In genomic region chr2:196259507-196260481, GRCh38 we compare ENCODE assay signal across 9 cellular contexts.
DNase-seq lines count a peak whose midpoint lies in the region; ATAC-seq lines count a peak whose summit lies in the region.
"Had no signal": no experiment of that assay in that cellular context is flagged by ENCODE, and none has a peak within 500 bp of the region (broad histone marks: within the 10 kb centered on the region; RNA-seq: fewer than 3 reads in every experiment).

No MANE protein-coding gene starts in this region.

- peak overlapping the region; percentile 35 for H3K4me3 ChIP-seq in effector memory CD4-positive, alpha-beta T cell (ENCODE audit: insufficient read depth, low read depth, low read length, poor library complexity, severe bottlenecking)
- H3K4me3 ChIP-seq: SJCRH30 had no signal

- no peak for ATAC-seq in HG03565 (IDR thresholded peaks at IDR 0.05; ENCODE audit: unreplicated experiment)

- H3K27ac ChIP-seq in effector memory CD4-positive, alpha-beta T cell (ENCODE audit: insufficient read depth, low read length, poor library complexity, severe bottlenecking) = peak overlapping the region; percentile 83
- H3K27ac ChIP-seq: SJCRH30 had no signal

- DNase-seq in HT-29 (ENCODE audit: low spot score) (peak; percentile 48), T-helper 9 cell (peak; percentile 29), ureter (ENCODE audit: low spot score) (no peak), NCI-H1436 treated with DMSO at 0.1 percent for 48 hours (lab: John Stamatoyannopoulos, UW) (no peak), HPDE6-E6E7 (ENCODE audit: extremely low spot score) (no peak)
- DNase-seq in effector memory CD4-positive, alpha-beta T cell = peak in 1 of 3 donors; percentile 42
- peak; percentile 41 for DNase-seq in stimulated activated CD4-positive, alpha-beta T cell treated with anti-CD3 and anti-CD28 coated beads, Interleukin-4, amount 100 ng/mL, for 1 hour
- DNase-seq: SJCRH30 had no signal

- H3K27me3 ChIP-seq in effector memory CD4-positive, alpha-beta T cell (replicated peaks; ENCODE audit: control insufficient read depth, insufficient read depth, low read length, poor library complexity, severe bottlenecking) = no peaks in the 10 kb centered on the region
- H3K27me3 ChIP-seq: SJCRH30 had no signal

- H3K36me3 ChIP-seq in effector memory CD4-positive, alpha-beta T cell (ENCODE audit: control insufficient read depth, insufficient read depth, low read length) = no peaks in the 10 kb centered on the region
- H3K36me3 ChIP-seq: SJCRH30 had no signal

- no peaks in the 10 kb centered on the region for H3K9me3 ChIP-seq in effector memory CD4-positive, alpha-beta T cell (ENCODE audit: control insufficient read depth, low read length)
- H3K9me3 ChIP-seq: SJCRH30 had no signal

- peaks cover 61% of the 10 kb centered on the region for H3K4me1 ChIP-seq in effector memory CD4-positive, alpha-beta T cell (ENCODE audit: control insufficient read depth, insufficient read depth, low read length, poor library complexity, severe bottlenecking)

Comparison
In these comparisons a context has a peak if more than half of its experiments do, and no peak if none do; other contexts are left out.
1. DNase-seq: peak in HT-29 (single experiment), T-helper 9 cell (single experiment) and stimulated activated CD4-positive, alpha-beta T cell treated with anti-CD3 and anti-CD28 coated beads, Interleukin-4, amount 100 ng/mL, for 1 hour (single experiment); none in ureter (single experiment), NCI-H1436 treated with DMSO at 0.1 percent for 48 hours (single experiment) and HPDE6-E6E7 (single experiment).